29 cellular contexts compared by ENCODE assay signal in genomic region chr22:47329727-47330653, GRCh38.
A peak's percentile ranks its signal among the peaks of the same experiment; 100 is the strongest.
DNase-seq lines count a peak whose midpoint lies in the region; TF ChIP-seq lines count a peak whose summit lies in the region.
"Had no signal": no experiment of that assay in that cellular context is flagged by ENCODE, and none has a peak within 500 bp of the region (broad histone marks: within the 10 kb centered on the region; RNA-seq: fewer than 3 reads in every experiment).

No MANE protein-coding gene starts in this region.

- H3K27me3 Mint-ChIP-seq in Calu3 (ENCODE audit: unreplicated experiment): no peaks in the 10 kb centered on the region
- H3K27me3 Mint-ChIP-seq: activated CD4-positive, alpha-beta memory T cell treated with anti-CD3 and anti-CD28 coated beads, Interleukin-2, amount 10 ng/mL, durations not matched to agents 7 days and 5 days had no signal

- peak overlapping the region; percentile 67 for H3K4me2 ChIP-seq in osteoblast (ENCODE audit: insufficient read depth, low read length)
- no peak overlapping the region for H3K4me2 ChIP-seq in MM.1S (ENCODE audit: low read depth, low read length)
- H3K4me2 ChIP-seq: hepatocyte had no signal

- H3K36me3 Mint-ChIP-seq in Calu3 (ENCODE audit: insufficient read depth, unreplicated experiment): no peaks in the 10 kb centered on the region
- H3K36me3 Mint-ChIP-seq: brain, CD14-positive monocyte had no signal

- H3K9me2 ChIP-seq in MM.1S (replicated peaks; ENCODE audit: insufficient read depth, low read length): no peaks in the 10 kb centered on the region

- no peak for TF ChIP-seq POLR2A in prostate gland (IDR thresholded peaks at IDR 0.05)

- H3K36me3 ChIP-seq in MG63: no peaks in the 10 kb centered on the region
- no peaks in the 10 kb centered on the region for H3K36me3 ChIP-seq in osteoblast (ENCODE audit: insufficient read depth, low read length)
- H3K36me3 ChIP-seq in MM.1S (replicated peaks; ENCODE audit: insufficient read depth, low read length): no peaks in the 10 kb centered on the region
- H3K36me3 ChIP-seq in prostate gland: no peaks in the 10 kb centered on the region
- H3K36me3 ChIP-seq: adrenal gland, SJCRH30, stomach had no signal

- H3F3A ChIP-seq in MM.1S (ENCODE audit: insufficient read depth, low read length): no peaks in the 10 kb centered on the region

- H3K27me3 ChIP-seq in MG63 (no peaks in the 10 kb centered on the region), osteoblast (ENCODE audit: insufficient read depth, low read length) (no peaks in the 10 kb centered on the region), MM.1S (replicated peaks; ENCODE audit: insufficient read depth, low read length) (no peaks in the 10 kb centered on the region), prostate gland (replicated peaks; ENCODE audit: insufficient read depth) (peaks cover 2% of the 10 kb centered on the region)
- H3K27me3 ChIP-seq: adrenal gland, hepatocyte, SJCRH30 had no signal

- WGBS in prostate gland: 57% methylated on average over 18 of the region's 18 CpGs

- intact Hi-C loops in Calu3 (cut with micrococcal nuclease; ENCODE audit: unreplicated experiment): no loop called here
- intact Hi-C loops in prostate gland (cut with DNase I): no loop called here

- H3K27ac ChIP-seq in osteoblast (ENCODE audit: low read depth, low read length) (no peak overlapping the region), MM.1S (ENCODE audit: low read length) (no peak overlapping the region), prostate gland (no peak overlapping the region)
- H3K27ac ChIP-seq: adrenal gland, dorsolateral prefrontal cortex, hepatocyte, parathyroid adenoma, SJCRH30, stomach had no signal

- peak overlapping the region; percentile 46 for H3K27ac Mint-ChIP-seq in Calu3 (ENCODE audit: unreplicated experiment)
- H3K27ac Mint-ChIP-seq: activated CD4-positive, alpha-beta memory T cell treated with anti-CD3 and anti-CD28 coated beads, Interleukin-2, amount 10 ng/mL, durations not matched to agents 7 days and 5 days; brain; nephron progenitor cell had no signal

- in situ Hi-C loops in ACHN (cut with HindIII; ENCODE audit: low pct_ligation_motif_present, low pct_unique_long_range_greater_than_20kb, low sequenced_read_pairs): no loop called here

- no peaks in the 10 kb centered on the region for H3K9me3 Mint-ChIP-seq in Calu3 (ENCODE audit: low read depth, unreplicated experiment)

- peaks cover 7% of the 10 kb centered on the region; the same call in 1 of the 2 replicates for H3K9me3 ChIP-seq in MG63
- no peaks in the 10 kb centered on the region for H3K9me3 ChIP-seq in osteoblast (ENCODE audit: low read depth, low read length)
- no peaks in the 10 kb centered on the region for H3K9me3 ChIP-seq in MM.1S (replicated peaks; ENCODE audit: insufficient read depth, low read length)
- no peaks in the 10 kb centered on the region for H3K9me3 ChIP-seq in prostate gland
- H3K9me3 ChIP-seq: adrenal gland, Caco-2, SJCRH30 had no signal

- H3K79me2 ChIP-seq in osteoblast (ENCODE audit: insufficient read depth, low read length) (no peaks in the 10 kb centered on the region), MM.1S (ENCODE audit: low read length) (no peaks in the 10 kb centered on the region)
- H3K79me2 ChIP-seq: hepatocyte, parathyroid adenoma had no signal

- H3K4me1 Mint-ChIP-seq in Calu3 (ENCODE audit: low read depth, unreplicated experiment): peaks cover 48% of the 10 kb centered on the region
- H3K4me1 Mint-ChIP-seq: activated CD4-positive, alpha-beta memory T cell treated with anti-CD3 and anti-CD28 coated beads, Interleukin-2, amount 10 ng/mL, durations not matched to agents 7 days and 5 days; brain; CD14-positive monocyte; nephron progenitor cell had no signal

- DNase-seq in Calu3: no peak
- peak; percentile 9 for DNase-seq in MG63
- peak; percentile 1 for DNase-seq in ecto neural progenitor cell (ENCODE audit: low spot score)
- DNase-seq in osteoblast (ENCODE audit: insufficient read length, low spot score, missing footprints): no peak
- no peak for DNase-seq in MM.1S
- DNase-seq in ACHN: no peak
- no peak for DNase-seq in prostate gland (ENCODE audit: low spot score)
- DNase-seq: activated CD4-positive, alpha-beta memory T cell treated with anti-CD3 and anti-CD28 coated beads, Interleukin-2, amount 10 ng/mL, durations not matched to agents 7 days and 5 days; activated CD8-positive, alpha-beta memory T cell treated with anti-CD3 and anti-CD28 coated beads, Interleukin-2, amount 50 U/mL, for 4 hours; activated naive CD4-positive, alpha-beta T cell treated with Interleukin-2 at 50 U/mL for 16 hours; Caco-2; DMS79; dorsolateral prefrontal cortex; GF-D8; left colon; NCI-H1417; NCI-H2081; NCI-H526 treated with DMSO at 0.1 percent for 48 hours; nephron progenitor cell; SJCRH30; stimulated activated CD4-positive, alpha-beta T cell treated with anti-CD3 and anti-CD28 coated beads, Interleukin-12 subunit alpha, Interleukin-12 subunit beta, amount 100 ng/mL, for 4 hours; stimulated activated CD4-positive, alpha-beta T cell treated with anti-CD3 and anti-CD28 coated beads, Interleukin-4, amount 100 ng/mL, for 1 hour; stomach; T-helper 9 cell had no signal

- H3K4me3 ChIP-seq in MG63 (no peak overlapping the region), osteoblast (ENCODE audit: insufficient read depth, low read length) (no peak overlapping the region), MM.1S (ENCODE audit: low read length) (no peak overlapping the region), prostate gland (no peak overlapping the region)
- H3K4me3 ChIP-seq: adrenal gland, dorsolateral prefrontal cortex, hepatocyte, SJCRH30, stomach had no signal

- no TSS peak for BruUV-seq in Calu3 (replicated peaks; lab: Mats Ljungman, UMichigan)

- CTCF ChIA-PET in Calu3 (lab: Charles Lee): no interaction called here

- no peaks in the 10 kb centered on the region for H4K20me1 ChIP-seq in osteoblast (ENCODE audit: insufficient read depth, low read length)
- H4K20me1 ChIP-seq in MM.1S (ENCODE audit: insufficient read depth, low read length): no peaks in the 10 kb centered on the region

- peak overlapping the region; percentile 36 for H3K4me3 Mint-ChIP-seq in Calu3 (ENCODE audit: low read depth, unreplicated experiment)
- H3K4me3 Mint-ChIP-seq: activated CD4-positive, alpha-beta memory T cell treated with anti-CD3 and anti-CD28 coated beads, Interleukin-2, amount 10 ng/mL, durations not matched to agents 7 days and 5 days; brain; CD14-positive monocyte; nephron progenitor cell had no signal

- TF ChIP-seq CTCF in Calu3 (IDR thresholded peaks at IDR 0.05; ENCODE audit: unreplicated experiment) (no peak), osteoblast (IDR thresholded peaks at IDR 0.05; ENCODE audit: extremely low read depth, low read depth, low read length) (no peak), MM.1S (IDR thresholded peaks at IDR 0.05; ENCODE audit: low read length) (no peak), prostate gland (IDR thresholded peaks at IDR 0.05) (no peak)

- H2AFZ ChIP-seq in osteoblast (ENCODE audit: low read length) (peak overlapping the region; percentile 21), MM.1S (ENCODE audit: low read length) (no peak overlapping the region)
- H2AFZ ChIP-seq: hepatocyte, parathyroid adenoma had no signal

- H3K4me1 ChIP-seq in osteoblast (ENCODE audit: insufficient read depth, low read length): peaks cover 28% of the 10 kb centered on the region
- peaks cover 6% of the 10 kb centered on the region; the same call in 1 of the 2 replicates for H3K4me1 ChIP-seq in MM.1S (ENCODE audit: low read length)
- no peaks in the 10 kb centered on the region for H3K4me1 ChIP-seq in prostate gland (replicated peaks)
- H3K4me1 ChIP-seq: adrenal gland, Caco-2, parathyroid adenoma, SJCRH30, stomach had no signal

- H3K9ac ChIP-seq in MM.1S (ENCODE audit: low read length): no peak overlapping the region
- H3K9ac ChIP-seq: parathyroid adenoma had no signal

Comparison
In these comparisons a context has a peak if more than half of its experiments do, and no peak if none do; other contexts are left out.
1. DNase-seq: peak in MG63 (single experiment) and ecto neural progenitor cell (single experiment); none in Calu3 (single experiment), osteoblast (single experiment), MM.1S (single experiment), ACHN (single experiment) and prostate gland (single experiment).